21 cellular contexts compared by ENCODE assay signal in the genomic region with DNA sequence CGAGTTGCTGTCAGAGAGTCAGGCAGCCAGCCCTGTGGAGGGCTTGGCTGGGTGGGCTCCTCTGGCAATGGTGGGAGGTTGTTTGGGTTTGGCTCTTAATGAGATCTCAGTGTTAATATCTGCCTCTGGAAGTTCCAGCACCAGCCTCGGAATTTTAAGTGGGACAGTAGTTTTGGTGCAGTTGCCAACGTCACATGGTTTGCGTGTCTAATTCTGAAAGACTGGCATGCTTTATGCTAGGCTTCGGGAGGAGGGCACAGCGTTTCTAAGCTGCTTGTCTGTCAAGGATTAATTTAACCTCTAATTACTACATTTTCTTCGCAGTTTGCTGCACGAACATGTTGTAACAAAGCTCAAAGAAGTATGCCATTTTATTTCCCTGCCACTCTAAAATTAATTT. TPM values are rescaled to one million over a fixed set of nuclear protein-coding genes. Genes with fewer than 3 reads are reported as not detected.
A peak's percentile ranks its signal among the peaks of the same experiment; 100 is the strongest.
DNase-seq lines count a peak whose midpoint lies in the region; ATAC-seq and TF ChIP-seq lines count a peak whose summit lies in the region.
"Had no signal": no experiment of that assay in that cellular context is flagged by ENCODE, and none has a peak within 500 bp of the region (broad histone marks: within the 10 kb centered on the region; RNA-seq: fewer than 3 reads in every experiment).

No MANE protein-coding gene starts in this region.

- TF ChIP-seq CTCF in brain (conservative IDR thresholded peaks at IDR 0.05) (no peak), thoracic aorta (IDR thresholded peaks at IDR 0.05) (no peak), GM10248 (IDR thresholded peaks at IDR 0.05; ENCODE audit: control extremely low read depth, extremely low read depth, low read depth, missing control alignments) (no peak), mesothelial cell of epicardium (IDR thresholded peaks at IDR 0.05; ENCODE audit: unreplicated experiment) (no peak)

- POLR2A ChIA-PET in GM10248 (lab: Yijun Ruan, JAX) = no interaction called here

- H3K36me3 ChIP-seq in thoracic aorta = no peaks in the 10 kb centered on the region
- H3K36me3 ChIP-seq: HAP-1, Peyer's patch, WERI-Rb-1 had no signal

- H3K4me1 ChIP-seq in thoracic aorta (ENCODE audit: control insufficient read depth in 1 of 2, low read depth in 2 of 2) = no peaks in the 10 kb centered on the region
- H3K4me1 ChIP-seq: HAP-1, Peyer's patch had no signal

- H3K27me3 Mint-ChIP-seq in brain = peaks cover 3% of the 10 kb centered on the region
- H3K27me3 Mint-ChIP-seq in mesothelial cell of epicardium (ENCODE audit: low read depth) = no peaks in the 10 kb centered on the region
- H3K27me3 Mint-ChIP-seq: activated CD4-positive, alpha-beta T cell treated with anti-CD3 and anti-CD28 coated beads, Interleukin-2, amount 10 ng/mL, durations not matched to agents 7 days and 5 days; naive thymus-derived CD4-positive, alpha-beta T cell had no signal

- DNase-seq in foreskin melanocyte (peak; percentile 67), pons (ENCODE audit: low spot score) (peak; percentile 76), thoracic aorta (ENCODE audit: low spot score) (no peak), GM10248 (ENCODE audit: extremely low spot score) (no peak), mesothelial cell of epicardium (ENCODE audit: low spot score in 2 of 2, unreplicated experiment in 2 of 2) (no peak), KG1 (lab: John Stamatoyannopoulos, UW) (no peak)
- DNase-seq: activated CD4-positive, alpha-beta T cell treated with anti-CD3 and anti-CD28 coated beads, Interleukin-2, amount 10 ng/mL, durations not matched to agents 7 days and 5 days; body of pancreas; CD8-positive, alpha-beta memory T cell; GDM1; MM.1S; naive thymus-derived CD4-positive, alpha-beta T cell; NCI-H1436; NCI-H510A treated with DMSO at 0.1 percent for 48 hours; Peyer's patch; stimulated activated CD4-positive, alpha-beta T cell treated with anti-CD3 and anti-CD28 coated beads, Interleukin-2, amount 100 ng/mL, for 24 hours; WERI-Rb-1 had no signal

- no peak overlapping the region for H3K27ac ChIP-seq in thoracic aorta
- H3K27ac ChIP-seq: body of pancreas, Peyer's patch, WERI-Rb-1 had no signal

- peak overlapping the region in 4 of 5 experiments; percentile 33 to 72 (median 60) for H3K4me3 Mint-ChIP-seq in brain
- no peak overlapping the region for H3K4me3 Mint-ChIP-seq in mesothelial cell of epicardium
- H3K4me3 Mint-ChIP-seq: activated CD4-positive, alpha-beta T cell treated with anti-CD3 and anti-CD28 coated beads, Interleukin-2, amount 10 ng/mL, durations not matched to agents 7 days and 5 days; CD8-positive, alpha-beta memory T cell; naive thymus-derived CD4-positive, alpha-beta T cell; stimulated activated effector memory CD8-positive, alpha-beta T cell treated with anti-CD3 and anti-CD28 coated beads, Interleukin-12 subunit alpha, Interleukin-12 subunit beta, amount 100 ng/mL, for 72 hours had no signal

- H3K27ac Mint-ChIP-seq in brain = peak overlapping the region; percentile 61 to 79 (median 71)
- no peak overlapping the region for H3K27ac Mint-ChIP-seq in mesothelial cell of epicardium
- H3K27ac Mint-ChIP-seq: activated CD4-positive, alpha-beta T cell treated with anti-CD3 and anti-CD28 coated beads, Interleukin-2, amount 10 ng/mL, durations not matched to agents 7 days and 5 days; CD8-positive, alpha-beta memory T cell; naive thymus-derived CD4-positive, alpha-beta T cell; stimulated activated effector memory CD8-positive, alpha-beta T cell treated with anti-CD3 and anti-CD28 coated beads, Interleukin-12 subunit alpha, Interleukin-12 subunit beta, amount 100 ng/mL, for 72 hours had no signal

- H3K9me3 Mint-ChIP-seq in brain = peaks cover 0 to 8% (median 4%) of the 10 kb centered on the region in 5 experiments
- H3K9me3 Mint-ChIP-seq in mesothelial cell of epicardium = peaks cover 7% of the 10 kb centered on the region
- H3K9me3 Mint-ChIP-seq: activated CD4-positive, alpha-beta T cell treated with anti-CD3 and anti-CD28 coated beads, Interleukin-2, amount 10 ng/mL, durations not matched to agents 7 days and 5 days; CD8-positive, alpha-beta memory T cell; naive thymus-derived CD4-positive, alpha-beta T cell; stimulated activated effector memory CD8-positive, alpha-beta T cell treated with anti-CD3 and anti-CD28 coated beads, Interleukin-12 subunit alpha, Interleukin-12 subunit beta, amount 100 ng/mL, for 72 hours had no signal

- H3K36me3 Mint-ChIP-seq in brain = no peaks in the 10 kb centered on the region
- H3K36me3 Mint-ChIP-seq in mesothelial cell of epicardium = no peaks in the 10 kb centered on the region
- H3K36me3 Mint-ChIP-seq: CD8-positive, alpha-beta memory T cell; stimulated activated effector memory CD8-positive, alpha-beta T cell treated with anti-CD3 and anti-CD28 coated beads, Interleukin-12 subunit alpha, Interleukin-12 subunit beta, amount 100 ng/mL, for 72 hours had no signal

- no peak for ATAC-seq in thoracic aorta (ENCODE audit: insufficient number of reproducible peaks, low FRiP score, low read depth)
- ATAC-seq: body of pancreas; naive thymus-derived CD4-positive, alpha-beta T cell; stimulated activated effector memory CD8-positive, alpha-beta T cell treated with anti-CD3 and anti-CD28 coated beads, Interleukin-12 subunit alpha, Interleukin-12 subunit beta, amount 100 ng/mL, for 72 hours had no signal

- peak overlapping the region; percentile 45 for H3K4me3 ChIP-seq in thoracic aorta
- H3K4me3 ChIP-seq: body of pancreas, HAP-1, Peyer's patch, skin epidermis had no signal

- H3K4me1 Mint-ChIP-seq in brain (peaks cover 57% of the 10 kb centered on the region), mesothelial cell of epicardium (no peaks in the 10 kb centered on the region)
- H3K4me1 Mint-ChIP-seq: activated CD4-positive, alpha-beta T cell treated with anti-CD3 and anti-CD28 coated beads, Interleukin-2, amount 10 ng/mL, durations not matched to agents 7 days and 5 days; CD8-positive, alpha-beta memory T cell; naive thymus-derived CD4-positive, alpha-beta T cell; stimulated activated effector memory CD8-positive, alpha-beta T cell treated with anti-CD3 and anti-CD28 coated beads, Interleukin-12 subunit alpha, Interleukin-12 subunit beta, amount 100 ng/mL, for 72 hours had no signal

- CTCF ChIA-PET in GM10248 (lab: Yijun Ruan, JAX) = no interaction called here

- H3K27me3 ChIP-seq in thoracic aorta (replicated peaks; ENCODE audit: insufficient read depth) = no peaks in the 10 kb centered on the region
- H3K27me3 ChIP-seq: body of pancreas, Peyer's patch had no signal

- no peaks in the 10 kb centered on the region for H3K9me3 ChIP-seq in thoracic aorta
- H3K9me3 ChIP-seq: body of pancreas, HAP-1, Peyer's patch had no signal

RNA-seq across cellular contexts. Expression of a gene that starts 9.2 kb away (rescaled TPM):
- 3.4 TPM for polyA plus RNA-seq in brain (ENCODE audit: insufficient read depth, low read depth, low replicate concordance)
- total RNA-seq in thoracic aorta (1 to 10 TPM; 7.9 to 8.3 TPM), mesothelial cell of epicardium (0.93 to 1.4 TPM (median 1.2 TPM) in 3 replicates)

Comparison
In these comparisons a context has a peak if more than half of its experiments do, and no peak if none do; other contexts are left out.
1. DNase-seq: peak in foreskin melanocyte (single experiment) and pons (single experiment); none in thoracic aorta (single experiment), GM10248 (single experiment), mesothelial cell of epicardium (0 of 2) and KG1 (single experiment).